34 cellular contexts compared by ENCODE assay signal in the genomic region with DNA sequence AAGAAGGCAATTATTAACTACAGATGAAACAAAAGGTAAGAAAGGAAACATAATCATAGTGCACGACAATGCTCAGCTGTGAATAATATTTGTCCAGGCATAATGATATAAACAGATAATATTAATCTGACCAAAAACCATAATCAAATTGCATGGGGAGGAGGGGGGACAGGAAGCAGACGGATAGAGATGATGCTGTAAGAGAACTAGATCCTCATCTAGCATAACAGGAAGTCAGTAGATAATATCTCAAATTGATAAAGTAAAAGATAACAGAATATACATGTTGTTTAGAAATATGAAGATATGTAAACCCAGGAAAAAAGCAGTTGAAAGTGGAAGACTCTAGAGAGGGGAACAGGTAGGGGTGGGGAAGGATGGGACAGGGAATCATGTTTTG.
"Had no signal": no experiment of that assay in that cellular context is flagged by ENCODE, and none has a peak within 500 bp of the region (broad histone marks: within the 10 kb centered on the region; RNA-seq: fewer than 3 reads in every experiment).

No MANE protein-coding gene starts in this region.

- DNase-seq: activated B cell treated with CpG ODN at 0.5 μM for 24 hours; activated CD4-positive, alpha-beta memory T cell treated with anti-CD3 and anti-CD28 coated beads for 36 hours; activated CD4-positive, alpha-beta T cell treated with anti-CD3 and anti-CD28 coated beads for 4 hours; activated CD4-positive, alpha-beta T cell treated with anti-CD3 and anti-CD28 coated beads, Interleukin-2, amount 50 U/mL, for 1 hour; activated CD4-positive, CD25-positive, alpha-beta regulatory T cell treated with anti-CD3 and anti-CD28 coated beads, Interleukin-2, amount 50 U/mL, for 72 hours; activated CD8-positive, alpha-beta memory T cell treated with anti-CD3 and anti-CD28 coated beads, Interleukin-2, amount 50 U/mL, for 4 hours; activated gamma-delta T cell; activated naive CD4-positive, alpha-beta T cell treated with Interleukin-2 at 50 U/mL for 16 hours; activated naive CD8-positive, alpha-beta T cell treated with anti-CD3 and anti-CD28 coated beads, Interleukin-2, amount 10 ng/mL, durations not matched to agents 7 days and 5 days; activated T-cell treated with anti-CD3 and anti-CD28 coated beads for 4 hours; activated T-cell treated with anti-CD3 and anti-CD28 coated beads, Interleukin-2, amount 50 U/mL, for 48 hours; amygdala; Kasumi-1; KBM-7; MG63; NCI-H1048; NCI-H1105 treated with DMSO at 0.1 percent for 48 hours; NCI-H1436; NCI-H1694; NCI-H1930; NCI-H2081 treated with DMSO at 0.1 percent for 48 hours; NCI-H226; NCI-H446 treated with DMSO at 0.1 percent for 48 hours; NCI-H524 treated with DMSO at 0.1 percent for 48 hours; SHP77; SJCRH30; T-helper 9 cell had no signal

- H3K27me3 Mint-ChIP-seq: activated CD4-positive, alpha-beta memory T cell treated with anti-CD3 and anti-CD28 coated beads for 36 hours had no signal

- ATAC-seq: Panc1 had no signal

- H3K4me3 Mint-ChIP-seq: activated B cell treated with CpG ODN at 0.5 μM for 24 hours; activated CD4-positive, alpha-beta memory T cell treated with anti-CD3 and anti-CD28 coated beads for 36 hours; activated naive CD8-positive, alpha-beta T cell treated with anti-CD3 and anti-CD28 coated beads, Interleukin-2, amount 10 ng/mL, durations not matched to agents 7 days and 5 days; T-helper 1 cell treated with Interleukin-12 subunit alpha and Interleukin-12 subunit beta and Interleukin-4 antibody, amounts not matched to agents 30 μg/mL and 1 μg/mL, for 36 hours had no signal

- H3K9me3 Mint-ChIP-seq: activated CD4-positive, alpha-beta memory T cell treated with anti-CD3 and anti-CD28 coated beads for 36 hours; activated naive CD8-positive, alpha-beta T cell treated with anti-CD3 and anti-CD28 coated beads, Interleukin-2, amount 10 ng/mL, durations not matched to agents 7 days and 5 days; activated T-helper 2 cell treated with anti-CD3 and anti-CD28 coated beads, Interferon-gamma antibody, Interleukin-2, Interleukin-4, amounts not matched to agents 10 μg/mL and 5 μg/mL and 100 μg/mL, durations not matched to agents 14 hours and 24 hours and 36 hours; T-helper 1 cell treated with Interleukin-12 subunit alpha and Interleukin-12 subunit beta and Interleukin-4 antibody, amounts not matched to agents 30 μg/mL and 1 μg/mL, for 36 hours had no signal

- H3K4me1 Mint-ChIP-seq: activated B cell treated with CpG ODN at 0.5 μM for 24 hours had no signal

- H3K4me3 ChIP-seq: ascending aorta, cardiac muscle cell, MG63, SJCRH30, SK-N-MC had no signal

- H3K36me3 ChIP-seq: ascending aorta, cardiac muscle cell, MG63, SJCRH30 had no signal

- H3K36me3 Mint-ChIP-seq: activated CD4-positive, alpha-beta memory T cell treated with anti-CD3 and anti-CD28 coated beads for 36 hours; activated naive CD8-positive, alpha-beta T cell treated with anti-CD3 and anti-CD28 coated beads, Interleukin-2, amount 10 ng/mL, durations not matched to agents 7 days and 5 days had no signal

- H3K27me3 ChIP-seq: ascending aorta, cardiac muscle cell, MG63, SJCRH30 had no signal

- H3K9me3 ChIP-seq: ascending aorta, MG63, SJCRH30 had no signal

- H3K27ac ChIP-seq: ascending aorta, cardiac muscle cell, SJCRH30, SK-N-MC, VCaP had no signal

- H3K4me1 ChIP-seq: ascending aorta, SJCRH30 had no signal

- H3K27ac Mint-ChIP-seq: activated B cell treated with CpG ODN at 0.5 μM for 24 hours; activated CD4-positive, alpha-beta memory T cell treated with anti-CD3 and anti-CD28 coated beads for 36 hours; activated naive CD8-positive, alpha-beta T cell treated with anti-CD3 and anti-CD28 coated beads, Interleukin-2, amount 10 ng/mL, durations not matched to agents 7 days and 5 days; activated T-helper 2 cell treated with anti-CD3 and anti-CD28 coated beads, Interferon-gamma antibody, Interleukin-2, Interleukin-4, amounts not matched to agents 10 μg/mL and 5 μg/mL and 100 μg/mL, durations not matched to agents 14 hours and 24 hours and 36 hours; T-helper 1 cell treated with Interleukin-12 subunit alpha and Interleukin-12 subunit beta and Interleukin-4 antibody, amounts not matched to agents 30 μg/mL and 1 μg/mL, for 36 hours had no signal
